Comparison of ENCODE assay signal across 18 cellular contexts in the genomic region with DNA sequence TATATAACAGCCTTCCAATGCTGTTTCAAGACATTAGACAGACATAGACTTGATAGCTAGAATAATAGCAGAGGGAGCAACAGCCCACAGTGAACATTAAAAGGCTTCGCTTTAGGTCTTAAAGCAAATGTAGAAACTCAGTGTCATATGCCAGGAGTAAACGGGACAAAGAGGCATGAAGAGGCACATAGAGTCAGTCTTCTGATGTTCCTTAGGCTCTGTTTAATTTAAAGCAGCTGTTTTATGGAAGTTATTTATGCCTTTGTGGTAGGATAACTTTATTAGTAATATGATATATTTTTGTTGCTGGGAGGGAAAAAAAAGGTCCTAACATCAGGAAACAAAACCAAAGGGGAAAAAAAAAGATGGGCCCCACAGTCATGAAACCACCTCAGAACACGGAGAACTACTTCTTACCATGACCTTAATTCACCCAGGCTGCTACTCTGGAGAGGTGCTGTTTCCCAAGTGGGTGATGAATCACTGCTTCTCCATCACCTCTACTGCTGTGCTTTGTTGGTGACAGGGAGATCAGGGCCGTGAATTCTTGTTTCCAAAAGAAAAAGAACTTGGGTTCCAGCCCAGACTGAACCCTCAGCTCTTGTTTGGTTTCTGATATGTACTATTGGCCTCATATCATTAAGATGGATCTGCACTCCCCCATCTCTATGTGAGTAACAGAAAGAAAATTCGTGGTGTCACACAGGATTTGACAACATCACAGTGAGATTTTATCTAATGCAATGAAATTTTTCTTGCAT.
A peak's percentile ranks its signal among the peaks of the same experiment; 100 is the strongest.
DNase-seq lines count a peak whose midpoint lies in the region; ATAC-seq and TF ChIP-seq lines count a peak whose summit lies in the region.
"Had no signal": no experiment of that assay in that cellular context is flagged by ENCODE, and none has a peak within 500 bp of the region (broad histone marks: within the 10 kb centered on the region; RNA-seq: fewer than 3 reads in every experiment).

No MANE protein-coding gene starts in this region.

- H3K9me3 Mint-ChIP-seq in H9: no peaks in the 10 kb centered on the region

- H3K4me2 ChIP-seq in Loucy (ENCODE audit: low read depth, low read length, poor library complexity, severe bottlenecking) (peak overlapping the region; percentile 9), H9 (ENCODE audit: insufficient read depth, insufficient read length, low read length) (no peak overlapping the region)
- H3K4me2 ChIP-seq: neural progenitor cell had no signal

- H4K5ac ChIP-seq in H9 (ENCODE audit: insufficient read length, low read depth, low read length): no peak overlapping the region

- H3K4me1 ChIP-seq in Loucy (ENCODE audit: insufficient read depth, low read length, poor library complexity, severe bottlenecking): peaks cover 13% of the 10 kb centered on the region
- H3K4me1 ChIP-seq in lung (ENCODE audit: control insufficient read depth in 2 of 2, insufficient read depth in 2 of 2, low read length in 2 of 2): peaks cover 0 to 2% of the 10 kb centered on the region in 2 donors
- H3K4me1 ChIP-seq in H9 (ENCODE audit: insufficient read depth, low read length): no peaks in the 10 kb centered on the region

- H3T11ph ChIP-seq in H9 (ENCODE audit: low read length): no peak overlapping the region

- H3K18ac ChIP-seq in H9 (ENCODE audit: insufficient read length, low read depth, low read length): no peak overlapping the region

- no peak overlapping the region for H2BK15ac ChIP-seq in H9 (ENCODE audit: low read depth, low read length)

- H2BK5ac ChIP-seq in H9 (ENCODE audit: insufficient read length, low read length): no peak overlapping the region

- H3K27me3 ChIP-seq in Loucy (ENCODE audit: insufficient read depth, low read length, poor library complexity, severe bottlenecking): no peaks in the 10 kb centered on the region
- H3K27me3 ChIP-seq in lung (ENCODE audit: control insufficient read depth, insufficient read depth): no peaks in the 10 kb centered on the region
- no peaks in the 10 kb centered on the region for H3K27me3 ChIP-seq in H9 (ENCODE audit: insufficient read depth, low read length)
- H3K27me3 ChIP-seq: neural progenitor cell had no signal

- H3K9me3 ChIP-seq in Loucy (ENCODE audit: insufficient read depth, low read depth, low read length) (no peaks in the 10 kb centered on the region), lung (ENCODE audit: control insufficient read depth in 2 of 2, insufficient read depth in 1 of 2, low read length in 1 of 2) (no peaks in the 10 kb centered on the region), H9 (ENCODE audit: control insufficient read depth, low read depth, low read length) (no peaks in the 10 kb centered on the region)

- H3K4me1 Mint-ChIP-seq in H9: peaks cover 15 to 18% of the 10 kb centered on the region in 2 experiments
- H3K4me1 Mint-ChIP-seq: CD14-positive monocyte had no signal

- H3K9ac ChIP-seq in Loucy (ENCODE audit: low read depth, low read length, poor library complexity, severe bottlenecking) (no peak overlapping the region), H9 (ENCODE audit: extremely low read depth, insufficient read length, low read length) (no peak overlapping the region)
- H3K9ac ChIP-seq: neural progenitor cell had no signal

- TF ChIP-seq CTCF in Loucy (conservative IDR thresholded peaks at IDR 0.05; ENCODE audit: low read length) (no peak), lung (IDR thresholded peaks at IDR 0.05; ENCODE audit: control extremely low read depth, extremely low read depth) (no peak), H9 (conservative IDR thresholded peaks at IDR 0.05) (no peak)

- no peaks in the 10 kb centered on the region for H3K79me2 ChIP-seq in Loucy (ENCODE audit: insufficient read depth, low read length)
- H3K79me2 ChIP-seq in H9 (ENCODE audit: insufficient read depth, low read length): no peaks in the 10 kb centered on the region

- peak; percentile 58 for ATAC-seq in lung (ENCODE audit: insufficient read depth, low FRiP score)

- H4K20me1 ChIP-seq in Loucy (ENCODE audit: insufficient read depth, low read length, poor library complexity, severe bottlenecking) (no peaks in the 10 kb centered on the region), H9 (ENCODE audit: control insufficient read depth, insufficient read depth, insufficient read length) (no peaks in the 10 kb centered on the region)

- H3K27ac ChIP-seq in lung (ENCODE audit: low read depth in 1 of 2, low read length in 1 of 2) (no peak overlapping the region), H9 (ENCODE audit: insufficient read length, low read depth, low read length) (no peak overlapping the region)
- H3K27ac ChIP-seq: HL-60, neural progenitor cell had no signal

- no peak overlapping the region for H2BK120ac ChIP-seq in H9 (ENCODE audit: low read depth, low read length, poor library complexity, severe bottlenecking)

- H3K4me3 ChIP-seq in Loucy (ENCODE audit: low read length, poor library complexity, severe bottlenecking) (no peak overlapping the region), lung (no peak overlapping the region)
- H3K4me3 ChIP-seq: neural progenitor cell had no signal

- H4K91ac ChIP-seq in H9 (ENCODE audit: insufficient read length, low read depth, low read length): no peak overlapping the region

- no peak overlapping the region for H3K27ac Mint-ChIP-seq in H9
- H3K27ac Mint-ChIP-seq: CD14-positive monocyte, neural progenitor cell had no signal

- H2AK5ac ChIP-seq in H9 (ENCODE audit: insufficient read length, low read length): no peak overlapping the region

- no peak overlapping the region for H3K14ac ChIP-seq in H9 (ENCODE audit: insufficient read depth, low read length)

- H3K36me3 Mint-ChIP-seq in H9 (ENCODE audit: insufficient read depth in 1 of 3, low read depth in 3 of 3): no peaks in the 10 kb centered on the region; a peak in 1 of 7 replicates
- H3K36me3 Mint-ChIP-seq: CD14-positive monocyte had no signal

- no peaks in the 10 kb centered on the region for H3K36me3 ChIP-seq in Loucy (ENCODE audit: insufficient read depth, low read length)
- H3K36me3 ChIP-seq in lung (ENCODE audit: control insufficient read depth in 2 of 2, insufficient read depth in 2 of 2, low read length in 2 of 2): peaks cover 0 to 2% of the 10 kb centered on the region in 2 donors
- H3K36me3 ChIP-seq: neural progenitor cell had no signal

- no peak overlapping the region for H3K4me3 Mint-ChIP-seq in H9
- H3K4me3 Mint-ChIP-seq: CD14-positive monocyte, neural progenitor cell had no signal

- 69 to 75% methylated on average over 5 of the region's 5 CpGs for WGBS in lung, 2 donors
- WGBS in H9 (ENCODE audit: extremely low coverage, insufficient read length, low lambda C conversion rate): no CpG with 5 or more reads among the region's 5 CpGs

- H2AFZ ChIP-seq in Loucy (ENCODE audit: low read length) (no peak overlapping the region), H9 (ENCODE audit: low read length) (no peak overlapping the region)
- H2AFZ ChIP-seq: neural progenitor cell had no signal

- no peak overlapping the region for H2BK20ac ChIP-seq in H9 (ENCODE audit: low read depth, low read length, poor library complexity, severe bottlenecking)

- no peaks in the 10 kb centered on the region for H3K79me1 ChIP-seq in H9 (ENCODE audit: insufficient read depth, low read depth, low read length, poor library complexity, severe bottlenecking)

- no peak overlapping the region for H3K4ac ChIP-seq in H9 (ENCODE audit: low read depth, low read length)

- H3K27me3 Mint-ChIP-seq in H9 (ENCODE audit: low read depth): no peaks in the 10 kb centered on the region; the same call in 1 of the 2 replicates

- H3K56ac ChIP-seq in H9 (ENCODE audit: insufficient read length, low read depth, low read length): no peak overlapping the region

- peak; percentile 71 for DNase-seq in AG08396 (ENCODE audit: low spot score)
- DNase-seq in epidermal melanocyte (ENCODE audit: insufficient read length, low spot score): peak; percentile 49
- no peak for DNase-seq in lung (ENCODE audit: low spot score)
- no peak for DNase-seq in COLO829 (ENCODE audit: low spot score)
- no peak for DNase-seq in GOT3 (lab: John Stamatoyannopoulos, UW)
- DNase-seq in H9: no peak
- no peak for DNase-seq in CD1c-positive myeloid dendritic cell (ENCODE audit: extremely low spot score)
- DNase-seq: activated CD4-positive, alpha-beta T cell treated with anti-CD3 and anti-CD28 coated beads, Interleukin-2, amount 50 U/mL, for 4 hours; effector CD4-positive, alpha-beta T cell; NCI-H1105 treated with DMSO at 0.1 percent for 48 hours; NCI-H774; stimulated activated CD4-positive, alpha-beta T cell treated with anti-CD3 and anti-CD28 coated beads, Interleukin-4, amount 100 ng/mL, for 1 hour; substantia nigra; SW 1271 had no signal

- no peak overlapping the region for H3K23ac ChIP-seq in H9 (ENCODE audit: insufficient read length, low read depth, low read length)

- no peak overlapping the region for H2BK12ac ChIP-seq in H9 (ENCODE audit: insufficient read length, low read depth, low read length)

- no peaks in the 10 kb centered on the region for H3K23me2 ChIP-seq in H9 (ENCODE audit: insufficient read length, low read depth, low read length, poor library complexity, severe bottlenecking)

- no peaks in the 10 kb centered on the region for H3F3A ChIP-seq in Loucy (ENCODE audit: low read depth)

- no peak overlapping the region for H4K8ac ChIP-seq in H9 (replicated peaks; ENCODE audit: insufficient read length, low read depth, low read length)

- H3K9me2 ChIP-seq in Loucy (replicated peaks; ENCODE audit: low read depth, low read length): no peaks in the 10 kb centered on the region

Comparison
In these comparisons a context has a peak if more than half of its experiments do, and no peak if none do; other contexts are left out.
1. DNase-seq: peak in AG08396 (single experiment) and epidermal melanocyte (single experiment); none in lung (single experiment), COLO829 (single experiment), GOT3 (single experiment), H9 (single experiment) and CD1c-positive myeloid dendritic cell (single experiment).